Comparison of ENCODE assay signal across 1 cellular context in genomic region chr2:202653890-202654289, GRCh38.
TF ChIP-seq lines count a peak whose summit lies in the region.

No MANE protein-coding gene starts in this region.

TF ChIP-seq in HEK293, 187 proteins besides CTCF, POLR2A, EP300 and RAD21:
- TF ChIP-seq, protein P1, sequence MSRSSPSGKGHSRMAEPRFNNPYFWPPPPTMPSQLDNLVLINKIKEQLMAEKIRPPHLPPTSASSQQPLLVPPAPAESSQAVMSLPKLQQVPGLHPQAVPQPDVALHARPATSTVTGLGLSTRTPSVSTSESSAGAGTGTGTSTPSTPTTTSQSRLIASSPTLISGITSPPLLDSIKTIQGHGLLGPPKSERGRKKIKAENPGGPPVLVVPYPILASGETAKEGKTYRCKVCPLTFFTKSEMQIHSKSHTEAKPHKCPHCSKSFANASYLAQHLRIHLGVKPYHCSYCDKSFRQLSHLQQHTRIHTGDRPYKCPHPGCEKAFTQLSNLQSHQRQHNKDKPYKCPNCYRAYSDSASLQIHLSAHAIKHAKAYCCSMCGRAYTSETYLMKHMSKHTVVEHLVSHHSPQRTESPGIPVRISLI (tag by site-specific recombination; IDR thresholded peaks at IDR 0.05) = no peak
- TF ChIP-seq KLF8 (tag by site-specific recombination; IDR thresholded peaks at IDR 0.05) = 0 out of 2 replicates have a peak, but pooled peaks have one; percentile 37
- TF ChIP-seq, protein P2, sequence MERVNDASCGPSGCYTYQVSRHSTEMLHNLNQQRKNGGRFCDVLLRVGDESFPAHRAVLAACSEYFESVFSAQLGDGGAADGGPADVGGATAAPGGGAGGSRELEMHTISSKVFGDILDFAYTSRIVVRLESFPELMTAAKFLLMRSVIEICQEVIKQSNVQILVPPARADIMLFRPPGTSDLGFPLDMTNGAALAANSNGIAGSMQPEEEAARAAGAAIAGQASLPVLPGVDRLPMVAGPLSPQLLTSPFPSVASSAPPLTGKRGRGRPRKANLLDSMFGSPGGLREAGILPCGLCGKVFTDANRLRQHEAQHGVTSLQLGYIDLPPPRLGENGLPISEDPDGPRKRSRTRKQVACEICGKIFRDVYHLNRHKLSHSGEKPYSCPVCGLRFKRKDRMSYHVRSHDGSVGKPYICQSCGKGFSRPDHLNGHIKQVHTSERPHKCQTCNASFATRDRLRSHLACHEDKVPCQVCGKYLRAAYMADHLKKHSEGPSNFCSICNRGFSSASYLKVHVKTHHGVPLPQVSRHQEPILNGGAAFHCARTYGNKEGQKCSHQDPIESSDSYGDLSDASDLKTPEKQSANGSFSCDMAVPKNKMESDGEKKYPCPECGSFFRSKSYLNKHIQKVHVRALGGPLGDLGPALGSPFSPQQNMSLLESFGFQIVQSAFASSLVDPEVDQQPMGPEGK (tag by site-specific recombination; IDR thresholded peaks at IDR 0.05) = 0 out of 2 replicates have a peak, but pooled peaks have one; percentile 14
- TF ChIP-seq ZNF596 (tag by site-specific recombination; IDR thresholded peaks at IDR 0.05) = peak; percentile 88
